8 cellular contexts compared by ENCODE assay signal in genomic region chr17:2090804-2091534, GRCh38. TPM values are rescaled to one million over a fixed set of nuclear protein-coding genes. Genes with fewer than 3 reads are reported as not detected.
A peak's percentile ranks its signal among the peaks of the same experiment; 100 is the strongest.
DNase-seq lines count a peak whose midpoint lies in the region; ATAC-seq and TF ChIP-seq lines count a peak whose summit lies in the region.

No MANE protein-coding gene starts in this region.

- no peak overlapping the region for H3K4me3 ChIP-seq in A673 (ENCODE audit: low read depth, low read length, poor library complexity, severe bottlenecking)
- no peak overlapping the region for H3K4me3 ChIP-seq in iPS-18a (ENCODE audit: low read length)
- no peak overlapping the region for H3K4me3 ChIP-seq in thoracic aorta
- H3K4me3 ChIP-seq in coronary artery, result no peak overlapping the region
- H3K4me3 ChIP-seq in BE2C (ENCODE audit: low read depth, low read length), result no peak overlapping the region

- BruUV-seq in A673 (replicated peaks; lab: Mats Ljungman, UMichigan), result no TSS peak

- H3K36me3 ChIP-seq in A673 (ENCODE audit: insufficient read depth, low read length, poor library complexity, severe bottlenecking), result no peaks in the 10 kb centered on the region
- H3K36me3 ChIP-seq in iPS-18a (ENCODE audit: control insufficient read depth, low read depth, low read length), result no peaks in the 10 kb centered on the region
- H3K36me3 ChIP-seq in thoracic aorta, result no peaks in the 10 kb centered on the region
- no peaks in the 10 kb centered on the region for H3K36me3 ChIP-seq in BE2C

- DNase-seq in A673 (ENCODE audit: low spot score), result peak; percentile 82
- peak; percentile 58 for DNase-seq in HEK293T (ENCODE audit: extremely low spot score)
- peak; percentile 98 for DNase-seq in amniotic epithelial cell (ENCODE audit: low read depth)
- no peak for DNase-seq in thoracic aorta (ENCODE audit: low spot score)
- DNase-seq in coronary artery (ENCODE audit: low spot score), result no peak
- no peak for DNase-seq in NCI-H2227 treated with DMSO at 0.1 percent for 48 hours (lab: John Stamatoyannopoulos, UW)
- no peak for DNase-seq in BE2C

- intact Hi-C loops in A673 (cut with micrococcal nuclease; ENCODE audit: unreplicated experiment), result no loop called here

- no peak for ATAC-seq in thoracic aorta (ENCODE audit: insufficient number of reproducible peaks, low FRiP score, low read depth)

- CTCF ChIA-PET in A673 (lab: Charles Lee) (no interaction called here), HEK293T (lab: Yijun Ruan, JAX) (interaction anchor here (0.7 to 1.0 kb wide), 2 partner anchors 51 to 154 kb away, joined by 3 to 4 read pairs; no protein-coding TSS in a partner anchor)

- no peaks in the 10 kb centered on the region for H3K9me3 ChIP-seq in A673 (ENCODE audit: low read depth, low read length, poor library complexity, severe bottlenecking)
- H3K9me3 ChIP-seq in iPS-18a (ENCODE audit: control insufficient read depth, low read depth, low read length), result no peaks in the 10 kb centered on the region
- H3K9me3 ChIP-seq in thoracic aorta, result no peaks in the 10 kb centered on the region
- H3K9me3 ChIP-seq in BE2C, result no peaks in the 10 kb centered on the region

- H3K4me1 ChIP-seq in A673 (ENCODE audit: insufficient read depth, low read length, poor library complexity, severe bottlenecking) (peaks cover 18% of the 10 kb centered on the region), iPS-18a (ENCODE audit: control insufficient read depth, low read depth, low read length) (peaks cover 37% of the 10 kb centered on the region), thoracic aorta (ENCODE audit: control insufficient read depth in 1 of 2, low read depth in 2 of 2) (peaks cover 16 to 66% of the 10 kb centered on the region in 2 donors), BE2C (no peaks in the 10 kb centered on the region)

- POLR2A ChIA-PET in A673 (lab: Charles Lee; ENCODE audit: low non-redundant PET) (interaction anchor here (0.6 kb wide), 1 partner anchor 147 kb away, joined by 6 read pairs; no protein-coding TSS in a partner anchor), HEK293T (lab: Yijun Ruan, JAX) (no interaction called here)

- TF ChIP-seq CTCF in A673 (conservative IDR thresholded peaks at IDR 0.05; ENCODE audit: low read depth, low read length), result 0 out of 2 replicates have a peak, but pooled peaks have one; percentile 19
- peak; percentile 23 for TF ChIP-seq CTCF in thoracic aorta (IDR thresholded peaks at IDR 0.05)
- no peak for TF ChIP-seq CTCF in coronary artery (IDR thresholded peaks at IDR 0.05)
- no peak for TF ChIP-seq CTCF in BE2C (IDR thresholded peaks at IDR 0.05; ENCODE audit: low read depth, low read length)

- H3K27me3 ChIP-seq in A673 (replicated peaks; ENCODE audit: insufficient read depth, low read depth, low read length, poor library complexity) (no peaks in the 10 kb centered on the region), iPS-18a (ENCODE audit: control insufficient read depth, insufficient read depth, low read length) (no peaks in the 10 kb centered on the region), thoracic aorta (replicated peaks; ENCODE audit: insufficient read depth) (no peaks in the 10 kb centered on the region), BE2C (no peaks in the 10 kb centered on the region)

- H3K27ac ChIP-seq in A673 (ENCODE audit: low read depth, low read length, poor library complexity, severe bottlenecking), result peak overlapping the region; percentile 3
- H3K27ac ChIP-seq in iPS-18a (ENCODE audit: low read length), result peak overlapping the region; percentile 8
- no peak overlapping the region for H3K27ac ChIP-seq in thoracic aorta
- H3K27ac ChIP-seq in coronary artery, result peak overlapping the region in 1 of 2 donors; percentile 62

- H3K9ac ChIP-seq in iPS-18a (ENCODE audit: low read length), result no peak overlapping the region

TF ChIP-seq in HEK293T, 16 proteins besides CTCF, POLR2A, EP300 and RAD21:
- TF ChIP-seq SP1 (IDR thresholded peaks at IDR 0.05), result no peak
- TF ChIP-seq TARDBP (IDR thresholded peaks at IDR 0.05), result no peak
- no peak for TF ChIP-seq NFRKB (IDR thresholded peaks at IDR 0.05)
- TF ChIP-seq FOXM1 (IDR thresholded peaks at IDR 0.05; ENCODE audit: borderline replicate concordance), result no peak
- no peak for TF ChIP-seq FOXK2 (IDR thresholded peaks at IDR 0.05)
TF ChIP-seq in HEK293T: peak in this region for 0.

RNA-seq across cellular contexts. Expression of gene HIC1, which starts 36.1 kb away (rescaled TPM):
- total RNA-seq in A673 (2021), result 0.84 and 1.5 TPM in 2 replicates
- total RNA-seq in thoracic aorta, result 10 to 100 TPM; 38.3 to 53.9 TPM
- polyA plus RNA-seq in BE2C (2012; ENCODE audit: insufficient read depth, insufficient read length, low read depth), result 1.3 TPM

RNA-seq across cellular contexts. Expression of gene OVCA2, which starts 49.1 kb away (rescaled TPM):
- total RNA-seq in A673 (2021) (30.7 and 33.1 TPM in 2 replicates), thoracic aorta (10 to 100 TPM; 44.1 to 46.6 TPM)
- 45.7 TPM for polyA plus RNA-seq in BE2C (2012; ENCODE audit: insufficient read depth, insufficient read length, low read depth)

Comparison
In these comparisons a context has a peak if more than half of its experiments do, and no peak if none do; other contexts are left out.
1. DNase-seq: peak in A673 (single experiment), HEK293T (single experiment) and amniotic epithelial cell (single experiment); none in thoracic aorta (single experiment), coronary artery (single experiment), NCI-H2227 treated with DMSO at 0.1 percent for 48 hours (single experiment) and BE2C (single experiment).
2. H3K27ac ChIP-seq: peak in A673 (single experiment) and iPS-18a (single experiment); none in thoracic aorta (0 of 2).
3. CTCF ChIP-seq: peak in A673 (single experiment) and thoracic aorta (single experiment); none in coronary artery (single experiment) and BE2C (single experiment).
4. RNA of gene HIC1, which starts 36.1 kb away (total RNA-seq): 38.3 to 53.9 TPM in thoracic aorta; 0.84 to 1.5 TPM in A673; every median in the first group is over 10 times any median in the second.